In the genomic region with DNA sequence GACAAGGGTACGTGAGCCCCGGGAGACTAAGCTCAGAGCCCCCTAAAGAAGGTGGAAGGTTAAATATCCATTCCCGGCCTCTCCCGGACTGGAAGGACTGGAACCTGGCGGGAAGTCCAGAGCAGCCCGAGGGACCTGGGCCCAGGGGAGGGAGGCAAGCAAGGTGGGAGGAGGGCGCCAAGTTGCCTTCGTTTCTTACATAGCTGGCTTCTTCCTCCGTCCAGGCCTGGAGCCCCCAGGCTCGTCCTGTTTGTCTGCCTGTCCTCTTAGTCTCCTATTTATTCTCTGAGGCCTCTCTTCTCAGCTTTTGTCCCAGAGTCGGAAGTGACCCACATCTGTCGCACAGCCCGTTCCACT, we compare ENCODE assay signal across 9 cellular contexts. TPM values are rescaled to one million over a fixed set of nuclear protein-coding genes. Genes with fewer than 3 reads are reported as not detected.
DNase-seq lines count a peak whose midpoint lies in the region; ATAC-seq and TF ChIP-seq lines count a peak whose summit lies in the region.
"Had no signal": no experiment of that assay in that cellular context is flagged by ENCODE, and none has a peak within 500 bp of the region (broad histone marks: within the 10 kb centered on the region; RNA-seq: fewer than 3 reads in every experiment).

No MANE protein-coding gene starts in this region.

- peaks cover 6 to 53% of the 10 kb centered on the region in 2 donors for H3K4me1 ChIP-seq in left lung
- peaks cover 13% of the 10 kb centered on the region for H3K4me1 ChIP-seq in thymus (ENCODE audit: control insufficient read depth, insufficient read depth, low read length)

- no peak for DNase-seq in BJ (ENCODE audit: low read depth)
- no peak for DNase-seq in HL-60 (ENCODE audit: low read depth in 1 of 2, low spot score in 1 of 2)
- DNase-seq in left lung: no peak
- no peak for DNase-seq in AG08396 (ENCODE audit: low spot score)
- no peak for DNase-seq in HuH-7.5 (ENCODE audit: low spot score)

- H3K36me3 ChIP-seq in BJ (ENCODE audit: control insufficient read depth, insufficient read depth, low read length) (peaks cover 18% of the 10 kb centered on the region), left lung (peaks cover 0 to 28% of the 10 kb centered on the region in 2 donors), thymus (ENCODE audit: control insufficient read depth, insufficient read depth) (peaks cover 11% of the 10 kb centered on the region)

- H3K4me3 ChIP-seq in BJ (ENCODE audit: low read depth, low read length) (peak overlapping the region; percentile 82), HL-60 (replicated peaks; ENCODE audit: insufficient read depth, low read length) (peak overlapping the region; percentile 82), left lung (peak overlapping the region; percentile 89 to 93), thymus (ENCODE audit: low read length) (peak overlapping the region; percentile 90)

- H3K27me3 ChIP-seq in BJ (ENCODE audit: control insufficient read depth, insufficient read depth, low read length) (no peaks in the 10 kb centered on the region), HL-60 (ENCODE audit: insufficient read depth, poor library complexity, severe bottlenecking) (no peaks in the 10 kb centered on the region), left lung (no peaks in the 10 kb centered on the region), thymus (ENCODE audit: control insufficient read depth, insufficient read depth) (no peaks in the 10 kb centered on the region)

- intact Hi-C loops in left lung (cut with DNase I): loop anchor here in 1 of 2 donors (10.0 kb wide), 1 partner anchor 80 kb away; no protein-coding TSS in a partner anchor

- no peaks in the 10 kb centered on the region for H3K9me3 ChIP-seq in left lung
- no peaks in the 10 kb centered on the region for H3K9me3 ChIP-seq in thymus (ENCODE audit: control insufficient read depth)

- TF ChIP-seq CTCF in BJ (IDR thresholded peaks at IDR 0.05; ENCODE audit: insufficient read depth, low read depth, low read length): no peak
- TF ChIP-seq CTCF in HL-60 (IDR thresholded peaks at IDR 0.05; ENCODE audit: insufficient read depth, low read length): no peak
- TF ChIP-seq CTCF in left lung (IDR thresholded peaks at IDR 0.05): no peak

- ATAC-seq in left lung: peak; percentile 4
- ATAC-seq in HG03565 (IDR thresholded peaks at IDR 0.05; ENCODE audit: unreplicated experiment): no peak

- WGBS in thymus: 10% methylated on average over 13 of the region's 13 CpGs

- H3K27ac ChIP-seq in HL-60 (replicated peaks) (peak overlapping the region; percentile 93), angular gyrus (ENCODE audit: low read depth, low read length) (peak overlapping the region; percentile 86), left lung (peak overlapping the region; percentile 95), thymus (ENCODE audit: low read depth) (peak overlapping the region; percentile 97)

- POLR2A ChIA-PET in BJ (lab: Charles Lee): interaction anchor here (1.1 kb wide), 1 partner anchor 19 kb away, joined by 3 read pairs; no protein-coding TSS in a partner anchor

- CTCF ChIA-PET in BJ (lab: Yijun Ruan, JAX): interaction anchor here (2.2 to 13.0 kb wide), 4 partner anchors 10 to 36 kb away, joined by 7 to 200 read pairs (median 105); no protein-coding TSS in a partner anchor

RNA-seq across cellular contexts. Expression of gene PCK2, which starts 0.7 kb away (rescaled TPM):
- polyA plus RNA-seq in BJ (2011; rRNA removed) (141 and 227 TPM in 2 replicates), thymus (11.6 TPM)
- polyA minus RNA-seq in BJ (2011; rRNA and poly(A)+ RNA removed): 241 and 308 TPM in 2 replicates
- total RNA-seq in left lung: 10 to 100 TPM; 36.5 to 61.3 TPM

RNA-seq across cellular contexts. Expression of gene DCAF11, which starts 19.8 kb away (rescaled TPM):
- polyA plus RNA-seq in BJ (2011; rRNA removed) (41.5 and 50.0 TPM in 2 replicates), thymus (36.6 TPM)
- polyA minus RNA-seq in BJ (2011; rRNA and poly(A)+ RNA removed): 33.1 and 44.7 TPM in 2 replicates
- total RNA-seq in left lung: 10 to 100 TPM; 56.4 to 65.1 TPM

RNA-seq across cellular contexts. Expression of gene NRL, which starts 19.9 kb away (rescaled TPM):
- polyA plus RNA-seq in BJ (2011; rRNA removed) (0.59 and 0.91 TPM in 2 replicates), thymus (4.7 TPM)
- 0.31 and 0.43 TPM in 2 replicates for polyA minus RNA-seq in BJ (2011; rRNA and poly(A)+ RNA removed)
- 1 to 10 TPM; 1.6 to 2.7 TPM for total RNA-seq in left lung

RNA-seq across cellular contexts. Expression of gene CPNE6, which starts 23.5 kb away (rescaled TPM):
- polyA plus RNA-seq in BJ (2011; rRNA removed) (not detected in 2 replicates), thymus (0.34 TPM)
- not detected in 2 replicates for polyA minus RNA-seq in BJ (2011; rRNA and poly(A)+ RNA removed)
- not detected for total RNA-seq in left lung
- total RNA-seq: myocyte had no signal

RNA-seq across cellular contexts. Expression of gene FITM1, which starts 35.6 kb away (rescaled TPM):
- polyA plus RNA-seq in BJ (2011; rRNA removed) (0.10 and 0.23 TPM in 2 replicates), thymus (3.5 TPM)
- 0.24 TPM in 1 of 2 replicates, not detected in the other for polyA minus RNA-seq in BJ (2011; rRNA and poly(A)+ RNA removed)
- under 1 TPM; 0.68 to 0.76 TPM for total RNA-seq in left lung

Comparison
In these comparisons a context has a peak if more than half of its experiments do, and no peak if none do; other contexts are left out.
1. RNA of gene PCK2, which starts 0.7 kb away (polyA plus RNA-seq): 141 to 227 TPM in BJ; 11.6 TPM in thymus (single experiment); every median in the first group is over 10 times any median in the second.
2. Peak in every context shown above with its lines, with median percentiles within 50 percentile points of each other: H3K4me3 ChIP-seq and H3K27ac ChIP-seq.